In the genomic region with DNA sequence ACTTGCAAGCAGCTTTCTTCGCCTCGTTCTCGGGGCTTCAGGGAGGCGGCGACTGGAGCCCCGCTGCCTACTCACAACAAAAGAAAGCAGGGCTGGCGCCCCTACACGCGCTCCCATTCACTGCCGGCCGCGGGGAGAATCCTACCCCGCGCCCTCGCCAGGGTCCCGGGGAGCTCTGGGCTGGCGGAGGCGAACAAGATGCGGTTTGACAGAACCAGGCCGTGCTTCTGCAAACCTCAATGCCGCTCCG, we compare ENCODE assay signal across 15 cellular contexts. TPM values are rescaled to one million over a fixed set of nuclear protein-coding genes. Genes with fewer than 3 reads are reported as not detected.
DNase-seq lines count a peak whose midpoint lies in the region; ATAC-seq and TF ChIP-seq lines count a peak whose summit lies in the region.
"Had no signal": no experiment of that assay in that cellular context is flagged by ENCODE, and none has a peak within 500 bp of the region (broad histone marks: within the 10 kb centered on the region; RNA-seq: fewer than 3 reads in every experiment).

No MANE protein-coding gene starts in this region.

- H3K36me3 Mint-ChIP-seq in activated T-helper 17 cell treated with anti-CD3 and anti-CD28 coated beads, Interleukin-2, amount 50 U/mL, for 72 hours (ENCODE audit: low read depth) = no peaks in the 10 kb centered on the region

- H3K36me3 ChIP-seq in iPS-15b (ENCODE audit: control insufficient read depth, insufficient read depth, low read length) (no peaks in the 10 kb centered on the region), upper lobe of left lung (no peaks in the 10 kb centered on the region)

- H3K9me3 ChIP-seq in iPS-15b (ENCODE audit: control insufficient read depth, insufficient read depth, low read length) (no peaks in the 10 kb centered on the region), upper lobe of left lung (no peaks in the 10 kb centered on the region)

- ATAC-seq in Right ventricle myocardium superior (ENCODE audit: poor library complexity) = peak; percentile 3
- ATAC-seq in Right ventricle myocardium inferior = no peak
- peak in 1 of 2 donors; percentile 22 for ATAC-seq in upper lobe of left lung (ENCODE audit: low FRiP score in 2 of 2)
- no peak for ATAC-seq in activated T-helper 17 cell treated with anti-CD3 and anti-CD28 coated beads, Interleukin-2, amount 50 U/mL, for 72 hours (replicated peaks)
- ATAC-seq in GM21723 (IDR thresholded peaks at IDR 0.05; ENCODE audit: unreplicated experiment) = no peak
- ATAC-seq: GM12878, natural killer cell had no signal

- no peaks in the 10 kb centered on the region for H3K9me3 Mint-ChIP-seq in activated T-helper 17 cell treated with anti-CD3 and anti-CD28 coated beads, Interleukin-2, amount 50 U/mL, for 72 hours
- H3K9me3 Mint-ChIP-seq: activated B cell treated with CpG ODN at 0.5 μM for 24 hours, natural killer cell had no signal

- H3K27ac Mint-ChIP-seq in activated T-helper 17 cell treated with anti-CD3 and anti-CD28 coated beads, Interleukin-2, amount 50 U/mL, for 72 hours = no peak overlapping the region
- H3K27ac Mint-ChIP-seq: activated B cell treated with CpG ODN at 0.5 μM for 24 hours, natural killer cell had no signal

- WGBS in upper lobe of left lung, 2 donors = 1 to 6% methylated on average over 16 to 22 of the region's 22 CpGs

- H3K4me3 Mint-ChIP-seq in activated T-helper 17 cell treated with anti-CD3 and anti-CD28 coated beads, Interleukin-2, amount 50 U/mL, for 72 hours = no peak overlapping the region
- H3K4me3 Mint-ChIP-seq: activated B cell treated with CpG ODN at 0.5 μM for 24 hours, natural killer cell had no signal

- peaks cover 2% of the 10 kb centered on the region for H3K4me1 Mint-ChIP-seq in activated T-helper 17 cell treated with anti-CD3 and anti-CD28 coated beads, Interleukin-2, amount 50 U/mL, for 72 hours
- H3K4me1 Mint-ChIP-seq: natural killer cell had no signal

- H3K4me1 ChIP-seq in iPS-15b (ENCODE audit: control insufficient read depth, insufficient read depth, low read length) (peaks cover 2% of the 10 kb centered on the region), upper lobe of left lung (peaks cover 0 to 14% (median 10%) of the 10 kb centered on the region in 4 donors)

- TF ChIP-seq CTCF in cardiac fibroblast (IDR thresholded peaks at IDR 0.05; ENCODE audit: low read depth, low read length) = no peak
- no peak for TF ChIP-seq CTCF in upper lobe of left lung (IDR thresholded peaks at IDR 0.05)

- TF ChIP-seq EP300 in upper lobe of left lung (IDR thresholded peaks at IDR 0.05) = no peak

- H3K4me3 ChIP-seq in cardiac fibroblast (replicated peaks in 1 of 2; ENCODE audit: low read depth in 2 of 2, low read length in 2 of 2) = peak overlapping the region; percentile 55 to 70
- peak overlapping the region; percentile 30 for H3K4me3 ChIP-seq in iPS-15b (ENCODE audit: low read depth, low read length)
- peak overlapping the region; percentile 0 to 53 (median 45) for H3K4me3 ChIP-seq in upper lobe of left lung
- H3K4me3 ChIP-seq: GM12878 had no signal

- DNase-seq in Right ventricle myocardium superior (no peak), Right ventricle myocardium inferior (ENCODE audit: missing footprints) (no peak), cardiac fibroblast (ENCODE audit: low read depth in 2 of 2) (peak; percentile 35 to 36), upper lobe of left lung (no peak), GM19238 (ENCODE audit: insufficient read length, low spot score) (no peak)
- DNase-seq: activated B cell treated with CpG ODN at 0.5 μM for 24 hours; activated T-cell treated with anti-CD3 and anti-CD28 coated beads, Interleukin-2, amount 50 U/mL, for 1 hour; AML-193; natural killer cell; NCI-H1694 treated with DMSO at 0.1 percent for 48 hours had no signal

- H3K9ac ChIP-seq in iPS-15b (ENCODE audit: low read depth, low read length) = no peak overlapping the region

- intact Hi-C loops in Right ventricle myocardium superior (cut with DNase I) (no loop called here), Right ventricle myocardium inferior (cut with DNase I) (loop anchor here (5.0 kb wide), 3 partner anchors 38 to 233 kb away; no protein-coding TSS in a partner anchor)

- TF ChIP-seq POLR2A in upper lobe of left lung (IDR thresholded peaks at IDR 0.05) = no peak

- H3K27ac ChIP-seq in upper lobe of left lung = peak overlapping the region; percentile 77 to 89 (median 86)

- H3K27me3 ChIP-seq in iPS-15b (ENCODE audit: control insufficient read depth, insufficient read depth, low read length) (peaks cover 100% of the 10 kb centered on the region), upper lobe of left lung (peaks cover 0 to 60% (median 21%) of the 10 kb centered on the region in 4 donors)

- peaks cover 68% of the 10 kb centered on the region for H3K27me3 Mint-ChIP-seq in activated T-helper 17 cell treated with anti-CD3 and anti-CD28 coated beads, Interleukin-2, amount 50 U/mL, for 72 hours

RNA-seq across cellular contexts. Expression of gene TBX5, which starts 0.8 kb away (rescaled TPM):
- total RNA-seq in Right ventricle myocardium superior (66.6 TPM), Right ventricle myocardium inferior (55.8 TPM), upper lobe of left lung (10 to 100 TPM in 5 of 6 donors, 1 to 10 TPM in 1; 9.7 to 24.0 (median 17.9) TPM)
- not detected for total RNA-seq in activated T-helper 17 cell treated with anti-CD3 and anti-CD28 coated beads, Interleukin-2, amount 50 U/mL, for 72 hours
- total RNA-seq: activated B cell treated with CpG ODN at 0.5 μM for 24 hours, GM12878, H4, natural killer cell had no signal

Comparison
In these comparisons a context has a peak if more than half of its experiments do, and no peak if none do; other contexts are left out.
1. DNase-seq: peak in cardiac fibroblast (2 of 2); none in Right ventricle myocardium superior (single experiment), Right ventricle myocardium inferior (single experiment), upper lobe of left lung (0 of 2) and GM19238 (single experiment).
2. RNA of gene TBX5, which starts 0.8 kb away (total RNA-seq): 66.6 TPM in Right ventricle myocardium superior (single experiment), 55.8 TPM in Right ventricle myocardium inferior (single experiment) and 9.7 to 24.0 TPM in upper lobe of left lung; not detected in activated T-helper 17 cell treated with anti-CD3 and anti-CD28 coated beads, Interleukin-2, amount 50 U/mL, for 72 hours; every median in the first group is over 10 times any median in the second.
3. Peak in every context shown above with its lines, with median percentiles within 50 percentile points of each other: H3K4me3 ChIP-seq.